9 cellular contexts compared by ENCODE assay signal in the genomic region with DNA sequence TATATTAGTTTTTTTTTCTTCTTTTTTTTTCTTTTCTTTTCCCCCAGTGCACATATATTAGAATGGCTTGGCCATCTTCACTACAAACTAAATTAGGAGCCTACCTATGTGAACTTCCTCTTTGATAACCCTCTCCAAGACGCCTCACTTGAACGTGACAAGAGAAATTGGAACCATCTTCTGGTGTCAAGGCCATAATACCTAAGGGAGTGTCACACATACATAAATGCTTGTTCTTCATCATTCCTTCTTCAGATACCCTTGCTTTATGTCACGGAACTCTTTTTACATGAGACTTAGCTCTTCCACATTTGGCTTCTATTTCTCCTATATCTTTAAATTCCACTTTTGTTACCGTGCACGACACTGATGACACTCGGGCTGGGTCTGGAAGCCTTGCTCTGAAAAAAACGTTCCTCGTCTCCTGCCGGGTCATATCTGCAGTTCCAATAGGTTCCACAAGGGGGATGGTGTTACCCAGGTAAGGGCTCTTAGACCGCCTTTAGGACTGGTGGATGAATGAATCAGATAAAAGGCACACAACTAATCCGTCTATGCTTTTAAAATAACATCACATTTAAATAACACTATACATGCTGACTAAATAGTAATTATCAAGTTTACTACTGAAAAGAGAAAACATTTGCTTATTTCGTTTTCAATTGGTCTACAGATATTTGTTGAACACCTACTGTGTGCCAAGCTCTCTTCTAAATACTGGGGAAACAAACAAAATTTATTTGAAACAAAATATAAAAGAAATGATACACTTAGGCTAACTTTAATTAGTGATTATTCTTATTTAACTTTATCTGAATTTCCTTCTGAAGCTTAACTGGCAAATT. TPM values are rescaled to one million over a fixed set of nuclear protein-coding genes. Genes with fewer than 3 reads are reported as not detected.
DNase-seq lines count a peak whose midpoint lies in the region; ATAC-seq and TF ChIP-seq lines count a peak whose summit lies in the region.
"Had no signal": no experiment of that assay in that cellular context is flagged by ENCODE, and none has a peak within 500 bp of the region (broad histone marks: within the 10 kb centered on the region; RNA-seq: fewer than 3 reads in every experiment).

No MANE protein-coding gene starts in this region.

- no peaks in the 10 kb centered on the region for H3K9me3 Mint-ChIP-seq in naive thymus-derived CD8-positive, alpha-beta T cell

- H3K4me3 Mint-ChIP-seq in naive thymus-derived CD8-positive, alpha-beta T cell: peak overlapping the region in 1 of 10 donors; percentile 64

- H3K36me3 ChIP-seq in heart left ventricle: no peaks in the 10 kb centered on the region
- no peaks in the 10 kb centered on the region for H3K36me3 ChIP-seq in effector memory CD4-positive, alpha-beta T cell (ENCODE audit: control insufficient read depth, insufficient read depth, low read length)
- H3K36me3 ChIP-seq in tibial artery: no peaks in the 10 kb centered on the region

- intact Hi-C loops in heart left ventricle (cut with DNase I): loop anchor here in 5 of 10 donors (2.0 to 10.0 kb wide), 4 partner anchors 68 to 238 kb away; partner anchors contain the start of genes ARR3 (in 2 of the 5) and P2RY4 (in 2 of the 5)
- intact Hi-C loops in cardiac septum (cut with DNase I): no loop called here
- intact Hi-C loops in tibial artery (cut with DNase I; ENCODE audit: low total_unique reads): no loop called here

- DNase-seq in heart left ventricle: peak in 2 of 5 donors; percentile 14 to 18
- no peak for DNase-seq in cardiac septum (ENCODE audit: low spot score)
- DNase-seq in NCI-H226: peak; percentile 16
- peak; percentile 44 to 56 for DNase-seq in activated CD4-positive, alpha-beta T cell treated with anti-CD3 and anti-CD28 coated beads, Interleukin-2, amount 50 U/mL, for 4 hours
- peak; percentile 6 to 29 (median 13) for DNase-seq in effector memory CD4-positive, alpha-beta T cell
- DNase-seq in naive thymus-derived CD8-positive, alpha-beta T cell: peak; percentile 19 to 71 (median 60)
- peak; percentile 45 to 63 for DNase-seq in tibial artery

- no peaks in the 10 kb centered on the region for H3K36me3 Mint-ChIP-seq in naive thymus-derived CD8-positive, alpha-beta T cell

- H3K4me1 ChIP-seq in heart left ventricle: no peaks in the 10 kb centered on the region
- H3K4me1 ChIP-seq in effector memory CD4-positive, alpha-beta T cell (ENCODE audit: control insufficient read depth, insufficient read depth, low read length, poor library complexity, severe bottlenecking): peaks cover 4% of the 10 kb centered on the region
- no peaks in the 10 kb centered on the region for H3K4me1 ChIP-seq in tibial artery

- no peak overlapping the region for H3K4me3 ChIP-seq in heart left ventricle
- no peak overlapping the region for H3K4me3 ChIP-seq in effector memory CD4-positive, alpha-beta T cell (ENCODE audit: insufficient read depth, low read depth, low read length, poor library complexity, severe bottlenecking)
- no peak overlapping the region for H3K4me3 ChIP-seq in tibial artery

- peaks cover 1 to 6% (median 3%) of the 10 kb centered on the region in 4 donors for H3K4me1 Mint-ChIP-seq in naive thymus-derived CD8-positive, alpha-beta T cell

- 7 to 22% (median 11%) methylated on average over 12 of the region's 12 CpGs for WGBS in heart left ventricle, 4 donors

- POLR2A ChIA-PET in naive thymus-derived CD8-positive, alpha-beta T cell (lab: Charles Lee): interaction anchor here (0.8 kb wide), 1 partner anchor 237 kb away, joined by 3 read pairs; no protein-coding TSS in a partner anchor

- peak in 2 of 4 donors; percentile 36 to 50 for ATAC-seq in heart left ventricle
- ATAC-seq in HG02852 (IDR thresholded peaks at IDR 0.05; ENCODE audit: unreplicated experiment): peak; percentile 85
- peak; percentile 82 to 85 for ATAC-seq in naive thymus-derived CD8-positive, alpha-beta T cell

- H3K27ac ChIP-seq in heart left ventricle (no peak overlapping the region), tibial artery (no peak overlapping the region)
- no peak overlapping the region for H3K27ac ChIP-seq in effector memory CD4-positive, alpha-beta T cell (ENCODE audit: insufficient read depth, low read length, poor library complexity, severe bottlenecking)

- peaks cover 0 to 1% (median 0%) of the 10 kb centered on the region in 5 donors for H3K27me3 Mint-ChIP-seq in naive thymus-derived CD8-positive, alpha-beta T cell

- peak overlapping the region in 1 of 10 donors; percentile 43 for H3K27ac Mint-ChIP-seq in naive thymus-derived CD8-positive, alpha-beta T cell

- peaks cover 0 to 6% (median 0%) of the 10 kb centered on the region in 12 donors for H3K9me3 ChIP-seq in heart left ventricle
- H3K9me3 ChIP-seq in effector memory CD4-positive, alpha-beta T cell (ENCODE audit: control insufficient read depth, low read length): no peaks in the 10 kb centered on the region
- no peaks in the 10 kb centered on the region for H3K9me3 ChIP-seq in tibial artery

- H3K27me3 ChIP-seq in heart left ventricle: peaks cover 0 to 24% (median 0%) of the 10 kb centered on the region in 9 donors
- H3K27me3 ChIP-seq in effector memory CD4-positive, alpha-beta T cell (replicated peaks; ENCODE audit: control insufficient read depth, insufficient read depth, low read length, poor library complexity, severe bottlenecking): no peaks in the 10 kb centered on the region
- no peaks in the 10 kb centered on the region for H3K27me3 ChIP-seq in tibial artery

- peak; percentile 42 to 69 (median 52) for TF ChIP-seq CTCF in heart left ventricle (IDR thresholded peaks at IDR 0.05)
- peak; percentile 52 to 53 for TF ChIP-seq CTCF in tibial artery (IDR thresholded peaks at IDR 0.05)

- no peak for TF ChIP-seq POLR2A in heart left ventricle (IDR thresholded peaks at IDR 0.05)

RNA-seq across cellular contexts. Expression of gene DGAT2L6, which starts 19.9 kb away (rescaled TPM):
- total RNA-seq in heart left ventricle (not detected), cardiac septum (not detected)
- not detected for polyA plus RNA-seq in heart left ventricle
- not detected for total RNA-seq in naive thymus-derived CD8-positive, alpha-beta T cell
- polyA plus RNA-seq in naive thymus-derived CD8-positive, alpha-beta T cell: not detected
- total RNA-seq: temporal lobe had no signal

RNA-seq across cellular contexts. Expression of gene AWAT1, which starts 37.3 kb away (rescaled TPM):
- total RNA-seq in heart left ventricle (not detected), cardiac septum (not detected)
- polyA plus RNA-seq in heart left ventricle: not detected
- total RNA-seq in naive thymus-derived CD8-positive, alpha-beta T cell: not detected
- polyA plus RNA-seq in naive thymus-derived CD8-positive, alpha-beta T cell: not detected
- total RNA-seq: temporal lobe had no signal
